Comparison of ENCODE assay signal across 17 cellular contexts in genomic region chr2:64963719-64964118, GRCh38.
"Had no signal": no experiment of that assay in that cellular context is flagged by ENCODE, and none has a peak within 500 bp of the region (broad histone marks: within the 10 kb centered on the region; RNA-seq: fewer than 3 reads in every experiment).

No MANE protein-coding gene starts in this region.

- H3K4me1 ChIP-seq: gastroesophageal sphincter, lower lobe of right lung, right atrium auricular region, tibial artery, uterus had no signal

- ATAC-seq: activated CD8-positive, alpha-beta memory T cell treated with anti-CD3 and anti-CD28 coated beads, Interleukin-2, amount 10 ng/mL, durations not matched to agents 7 days and 5 days; gastroesophageal sphincter; lower lobe of right lung; natural killer cell; stimulated activated memory B cell treated with anti-CD40 and anti-IgM and Interleukin-4, amounts not matched to agents 10 μg/mL and 1 μg/mL and 100 μg/mL, for 72 hours had no signal

- H3K4me2 ChIP-seq: smooth muscle cell had no signal

- FAIRE-seq: keratinocyte had no signal

- H3K36me3 ChIP-seq: gastroesophageal sphincter, lower lobe of right lung, right atrium auricular region, tibial artery, uterus had no signal

- H3K27ac ChIP-seq: coronary artery, gastroesophageal sphincter, lower lobe of right lung, right atrium auricular region, tibial artery, uterus had no signal

- H3K9me3 ChIP-seq: gastroesophageal sphincter, lower lobe of right lung, right atrium auricular region, tibial artery, uterus had no signal

- H3K4me3 ChIP-seq: coronary artery, gastroesophageal sphincter, lower lobe of right lung, right atrium auricular region, smooth muscle cell, tibial artery, uterus had no signal

- DNase-seq: activated CD4-positive, alpha-beta T cell treated with anti-CD3 and anti-CD28 coated beads, Interleukin-2, amount 50 U/mL, for 4 hours; activated CD4-positive, CD25-positive, alpha-beta regulatory T cell treated with anti-CD3 and anti-CD28 coated beads, Interleukin-2, amount 50 U/mL, for 72 hours; activated CD8-positive, alpha-beta memory T cell treated with anti-CD3 and anti-CD28 coated beads, Interleukin-2, amount 10 ng/mL, durations not matched to agents 7 days and 5 days; activated naive CD4-positive, alpha-beta T cell treated with anti-CD3 and anti-CD28 coated beads for 36 hours; activated T-cell treated with anti-CD3 and anti-CD28 coated beads, Interleukin-2, amount 50 U/mL, for 48 hours; effector CD4-positive, alpha-beta T cell; lower lobe of right lung; natural killer cell; nucleus accumbens; tibial artery; uterus had no signal

- H3K27me3 ChIP-seq: gastroesophageal sphincter, right atrium auricular region, tibial artery, uterus had no signal
